In genomic region chr6:126127662-126128061, GRCh38 we compare ENCODE assay signal across 15 cellular contexts.
A peak's percentile ranks its signal among the peaks of the same experiment; 100 is the strongest.
DNase-seq lines count a peak whose midpoint lies in the region; ATAC-seq, FAIRE-seq and TF ChIP-seq lines count a peak whose summit lies in the region.
"Had no signal": no experiment of that assay in that cellular context is flagged by ENCODE, and none has a peak within 500 bp of the region (broad histone marks: within the 10 kb centered on the region; RNA-seq: fewer than 3 reads in every experiment).

No MANE protein-coding gene starts in this region.

- peaks cover 4% of the 10 kb centered on the region for H3K4me1 ChIP-seq in neural progenitor cell
- H3K4me1 ChIP-seq: HAP-1, transverse colon had no signal

- H3K4me3 Mint-ChIP-seq in WTC11 (no peak overlapping the region), neural progenitor cell (no peak overlapping the region)
- H3K4me3 Mint-ChIP-seq: central memory CD8-positive, alpha-beta T cell had no signal

- no peaks in the 10 kb centered on the region for H3K9me3 ChIP-seq in neural progenitor cell (ENCODE audit: low read depth)
- H3K9me3 ChIP-seq: HAP-1, transverse colon had no signal

- TF ChIP-seq POLR2A in GM12892 (IDR thresholded peaks at IDR 0.05; ENCODE audit: low read depth, low read length) = no peak

- ATAC-seq in WTC11 = peak; percentile 60; the same call in 1 of the 2 replicates

- no peak overlapping the region for H3K9ac ChIP-seq in neural progenitor cell

- CTCF ChIA-PET in WTC11 (lab: Charles Lee) = no interaction called here

- FAIRE-seq in GM12892 (lab: Jason Lieb, UNC) = no peak

- DNase-seq in NCI-H1092 treated with DMSO at 0.1 percent for 48 hours (lab: John Stamatoyannopoulos, UW) (peak; percentile 0), NCI-H1092 (lab: John Stamatoyannopoulos, UW) (no peak), M059J (ENCODE audit: low read depth) (peak; percentile 32), WTC11 (ENCODE audit: low spot score) (no peak), neural progenitor cell (ENCODE audit: low spot score) (peak; percentile 54), anterior cingulate cortex (lab: John Stamatoyannopoulos, UW) (no peak), GM12892 (ENCODE audit: insufficient read length) (no peak), dermis blood vessel endothelial cell (no peak)
- DNase-seq: activated CD8-positive, alpha-beta memory T cell treated with anti-CD3 and anti-CD28 coated beads for 24 hours; activated naive CD4-positive, alpha-beta T cell treated with Interleukin-2 at 50 U/mL for 16 hours; DMS79; NCI-H187 treated with DMSO at 0.1 percent for 48 hours; transverse colon had no signal

- no peak overlapping the region for H2AFZ ChIP-seq in neural progenitor cell (replicated peaks)

- peaks cover 8% of the 10 kb centered on the region for H3K4me1 Mint-ChIP-seq in WTC11
- H3K4me1 Mint-ChIP-seq in neural progenitor cell = no peaks in the 10 kb centered on the region
- H3K4me1 Mint-ChIP-seq: central memory CD8-positive, alpha-beta T cell had no signal

- H3K27me3 ChIP-seq in neural progenitor cell = no peaks in the 10 kb centered on the region
- H3K27me3 ChIP-seq: transverse colon had no signal

- no peaks in the 10 kb centered on the region for H3F3A ChIP-seq in neural progenitor cell (ENCODE audit: low read depth)

- no peak overlapping the region for H3K4me3 ChIP-seq in neural progenitor cell
- H3K4me3 ChIP-seq: HAP-1, transverse colon had no signal

- H3K4me2 ChIP-seq in neural progenitor cell = no peak overlapping the region

- H3K79me2 ChIP-seq in neural progenitor cell (ENCODE audit: low read depth) = no peaks in the 10 kb centered on the region

- H3K9me3 Mint-ChIP-seq in WTC11 (no peaks in the 10 kb centered on the region), neural progenitor cell (no peaks in the 10 kb centered on the region)
- H3K9me3 Mint-ChIP-seq: central memory CD8-positive, alpha-beta T cell had no signal

- H3K36me3 Mint-ChIP-seq in WTC11 = no peaks in the 10 kb centered on the region
- peaks cover 4% of the 10 kb centered on the region for H3K36me3 Mint-ChIP-seq in neural progenitor cell

- H4K20me1 ChIP-seq in neural progenitor cell (ENCODE audit: low read depth) = no peaks in the 10 kb centered on the region

- H3K27ac Mint-ChIP-seq in WTC11 (no peak overlapping the region), neural progenitor cell (no peak overlapping the region)

- H3K27me3 Mint-ChIP-seq in WTC11 (ENCODE audit: low read depth) = no peaks in the 10 kb centered on the region
- no peaks in the 10 kb centered on the region for H3K27me3 Mint-ChIP-seq in neural progenitor cell (ENCODE audit: insufficient read depth, low read depth)
- H3K27me3 Mint-ChIP-seq: central memory CD8-positive, alpha-beta T cell had no signal

- POLR2A ChIA-PET in WTC11 (lab: Charles Lee) = no interaction called here

- no peaks in the 10 kb centered on the region for H3K36me3 ChIP-seq in neural progenitor cell
- H3K36me3 ChIP-seq: HAP-1, transverse colon had no signal

- TF ChIP-seq CTCF in WTC11 (IDR thresholded peaks at IDR 0.05) (no peak), neural progenitor cell (IDR thresholded peaks at IDR 0.05) (peak; percentile 62)

- H3K27ac ChIP-seq in neural progenitor cell = no peak overlapping the region
- H3K27ac ChIP-seq: transverse colon had no signal

TF ChIP-seq in WTC11, 78 proteins besides CTCF, POLR2A, EP300 and RAD21:
- TF ChIP-seq, protein P1, sequence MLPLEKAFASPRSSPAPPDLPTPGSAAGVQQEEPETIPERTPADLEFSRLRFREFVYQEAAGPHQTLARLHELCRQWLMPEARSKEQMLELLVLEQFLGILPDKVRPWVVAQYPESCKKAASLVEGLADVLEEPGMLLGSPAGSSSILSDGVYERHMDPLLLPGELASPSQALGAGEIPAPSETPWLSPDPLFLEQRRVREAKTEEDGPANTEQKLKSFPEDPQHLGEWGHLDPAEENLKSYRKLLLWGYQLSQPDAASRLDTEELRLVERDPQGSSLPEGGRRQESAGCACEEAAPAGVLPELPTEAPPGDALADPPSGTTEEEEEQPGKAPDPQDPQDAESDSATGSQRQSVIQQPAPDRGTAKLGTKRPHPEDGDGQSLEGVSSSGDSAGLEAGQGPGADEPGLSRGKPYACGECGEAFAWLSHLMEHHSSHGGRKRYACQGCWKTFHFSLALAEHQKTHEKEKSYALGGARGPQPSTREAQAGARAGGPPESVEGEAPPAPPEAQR (CRISPR knock-in tag; IDR thresholded peaks at IDR 0.05) = no peak
- no peak for TF ChIP-seq NFATC4 (CRISPR knock-in tag; IDR thresholded peaks at IDR 0.05)
- no peak for TF ChIP-seq ERG (CRISPR knock-in tag; IDR thresholded peaks at IDR 0.05)
- TF ChIP-seq RELA (CRISPR knock-in tag; IDR thresholded peaks at IDR 0.05; ENCODE audit: borderline replicate concordance) = no peak
- no peak for TF ChIP-seq SMAD4 (CRISPR knock-in tag; IDR thresholded peaks at IDR 0.05)
- no peak for TF ChIP-seq OVOL2 (CRISPR knock-in tag; IDR thresholded peaks at IDR 0.05; ENCODE audit: borderline replicate concordance)
- TF ChIP-seq, protein P2, sequence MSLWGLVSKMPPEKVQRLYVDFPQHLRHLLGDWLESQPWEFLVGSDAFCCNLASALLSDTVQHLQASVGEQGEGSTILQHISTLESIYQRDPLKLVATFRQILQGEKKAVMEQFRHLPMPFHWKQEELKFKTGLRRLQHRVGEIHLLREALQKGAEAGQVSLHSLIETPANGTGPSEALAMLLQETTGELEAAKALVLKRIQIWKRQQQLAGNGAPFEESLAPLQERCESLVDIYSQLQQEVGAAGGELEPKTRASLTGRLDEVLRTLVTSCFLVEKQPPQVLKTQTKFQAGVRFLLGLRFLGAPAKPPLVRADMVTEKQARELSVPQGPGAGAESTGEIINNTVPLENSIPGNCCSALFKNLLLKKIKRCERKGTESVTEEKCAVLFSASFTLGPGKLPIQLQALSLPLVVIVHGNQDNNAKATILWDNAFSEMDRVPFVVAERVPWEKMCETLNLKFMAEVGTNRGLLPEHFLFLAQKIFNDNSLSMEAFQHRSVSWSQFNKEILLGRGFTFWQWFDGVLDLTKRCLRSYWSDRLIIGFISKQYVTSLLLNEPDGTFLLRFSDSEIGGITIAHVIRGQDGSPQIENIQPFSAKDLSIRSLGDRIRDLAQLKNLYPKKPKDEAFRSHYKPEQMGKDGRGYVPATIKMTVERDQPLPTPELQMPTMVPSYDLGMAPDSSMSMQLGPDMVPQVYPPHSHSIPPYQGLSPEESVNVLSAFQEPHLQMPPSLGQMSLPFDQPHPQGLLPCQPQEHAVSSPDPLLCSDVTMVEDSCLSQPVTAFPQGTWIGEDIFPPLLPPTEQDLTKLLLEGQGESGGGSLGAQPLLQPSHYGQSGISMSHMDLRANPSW (CRISPR knock-in tag; conservative IDR thresholded peaks at IDR 0.05; ENCODE audit: low read depth) = no peak
- TF ChIP-seq TEAD4 (CRISPR knock-in tag; IDR thresholded peaks at IDR 0.05) = no peak
- no peak for TF ChIP-seq ZNF423 (CRISPR knock-in tag; IDR thresholded peaks at IDR 0.05)
- no peak for TF ChIP-seq EMX1 (CRISPR knock-in tag; IDR thresholded peaks at IDR 0.05)
- TF ChIP-seq NR3C1 (CRISPR knock-in tag; conservative IDR thresholded peaks at IDR 0.05; ENCODE audit: low read depth) = no peak
- TF ChIP-seq KAT7 (CRISPR knock-in tag; IDR thresholded peaks at IDR 0.05; ENCODE audit: borderline replicate concordance) = no peak
- no peak for TF ChIP-seq FOXP4 (CRISPR knock-in tag; IDR thresholded peaks at IDR 0.05)
- TF ChIP-seq FOXP1 (CRISPR knock-in tag; IDR thresholded peaks at IDR 0.05; ENCODE audit: borderline replicate concordance) = no peak
- TF ChIP-seq NFE2L1 (CRISPR knock-in tag; IDR thresholded peaks at IDR 0.05) = no peak
- TF ChIP-seq MYBL2 (CRISPR knock-in tag; IDR thresholded peaks at IDR 0.05) = no peak
- TF ChIP-seq ZNF263 (CRISPR knock-in tag; IDR thresholded peaks at IDR 0.05; ENCODE audit: low read depth) = no peak

Comparison
In these comparisons a context has a peak if more than half of its experiments do, and no peak if none do; other contexts are left out.
1. DNase-seq: peak in NCI-H1092 treated with DMSO at 0.1 percent for 48 hours (single experiment), M059J (single experiment) and neural progenitor cell (single experiment); none in NCI-H1092 (single experiment), WTC11 (single experiment), anterior cingulate cortex (0 of 58), GM12892 (single experiment) and dermis blood vessel endothelial cell (single experiment).